In genomic region chr9:133742849-133743444, GRCh38 we compare ENCODE assay signal across 8 cellular contexts. TPM values are rescaled to one million over a fixed set of nuclear protein-coding genes. Genes with fewer than 3 reads are reported as not detected.
DNase-seq lines count a peak whose midpoint lies in the region; ATAC-seq, FAIRE-seq and TF ChIP-seq lines count a peak whose summit lies in the region.

No MANE protein-coding gene starts in this region.

- peak; percentile 86 for TF ChIP-seq CTCF in A549 (IDR thresholded peaks at IDR 0.05)
- TF ChIP-seq CTCF in parathyroid adenoma (IDR thresholded peaks at IDR 0.05), result peak; percentile 93
- TF ChIP-seq CTCF in upper lobe of left lung (IDR thresholded peaks at IDR 0.05), result peak; percentile 88 to 99 (median 94)

- no peaks in the 10 kb centered on the region for H3K79me2 ChIP-seq in parathyroid adenoma

- H3K36me3 ChIP-seq in SK-N-MC (ENCODE audit: insufficient read depth, low read length) (no peaks in the 10 kb centered on the region), parathyroid adenoma (ENCODE audit: control insufficient read depth, insufficient read depth, low read length) (no peaks in the 10 kb centered on the region), upper lobe of left lung (no peaks in the 10 kb centered on the region)

- 3% methylated on average over 8 of the region's 8 CpGs for WGBS in A549 (ENCODE audit: missing lambda C conversion rate)
- WGBS in upper lobe of left lung, 2 donors, result 21 to 24% methylated on average over 5 to 7 of the region's 8 CpGs

- H3K4me2 ChIP-seq in A549, result no peak overlapping the region
- no peak overlapping the region for H3K4me2 ChIP-seq in parathyroid adenoma (ENCODE audit: low read length)

- H3K27me3 ChIP-seq in parathyroid adenoma (ENCODE audit: control insufficient read depth, insufficient read depth, low read length) (no peaks in the 10 kb centered on the region), upper lobe of left lung (no peaks in the 10 kb centered on the region)

- TF ChIP-seq POLR2A in A549 (IDR thresholded peaks at IDR 0.05; ENCODE audit: low read length) (no peak), upper lobe of left lung (IDR thresholded peaks at IDR 0.05) (no peak)

- POLR2A ChIA-PET in A549 (lab: Yijun Ruan, JAX), result no interaction called here

- H2AFZ ChIP-seq in parathyroid adenoma, result no peak overlapping the region

- peak; percentile 86 to 96 for ATAC-seq in A549
- peak; percentile 46 for ATAC-seq in GM18519 (IDR thresholded peaks at IDR 0.05; ENCODE audit: low FRiP score, unreplicated experiment)
- ATAC-seq in upper lobe of left lung (ENCODE audit: low FRiP score in 2 of 2), result peak; percentile 81 to 86

- no peaks in the 10 kb centered on the region for H3K9me3 ChIP-seq in A549
- no peaks in the 10 kb centered on the region for H3K9me3 ChIP-seq in SK-N-MC (ENCODE audit: low read depth, low read length)
- H3K9me3 ChIP-seq in parathyroid adenoma (ENCODE audit: control insufficient read depth, low read length), result no peaks in the 10 kb centered on the region
- no peaks in the 10 kb centered on the region for H3K9me3 ChIP-seq in upper lobe of left lung

- DNase-seq in A549 (ENCODE audit: low read depth in 1 of 2, low spot score in 1 of 2) (peak; percentile 78 to 95), MV-4-11 (lab: John Stamatoyannopoulos, UW) (peak; percentile 59), SK-N-MC (ENCODE audit: low read depth, low spot score) (peak; percentile 34), glomerular endothelial cell (ENCODE audit: extremely low read depth, low read depth, low spot score) (peak; percentile 9), upper lobe of left lung (peak in 1 of 2 donors; percentile 61)
- peak; percentile 78 for DNase-seq in activated naive CD4-positive, alpha-beta T cell treated with Interleukin-2 at 50 U/mL for 16 hours

- H3K9ac ChIP-seq in SK-N-MC (ENCODE audit: insufficient read length), result no peak overlapping the region
- H3K9ac ChIP-seq in parathyroid adenoma, result no peak overlapping the region

- FAIRE-seq in A549 (lab: Jason Lieb, UNC), result peak; percentile 91

- H3K4me1 ChIP-seq in A549 (no peaks in the 10 kb centered on the region; the same call in 2 of the 3 replicates), parathyroid adenoma (no peaks in the 10 kb centered on the region), upper lobe of left lung (peaks cover 4 to 8% (median 7%) of the 10 kb centered on the region in 4 donors)

- CTCF ChIA-PET in A549 (lab: Yijun Ruan, JAX), result interaction anchor here (0.6 to 3.5 kb wide), 45 partner anchors 10 to 1447 kb away, joined by 3 to 41 read pairs (median 4); no protein-coding TSS in a partner anchor

- no peak overlapping the region for H3K27ac ChIP-seq in A549
- no peak overlapping the region for H3K27ac ChIP-seq in SK-N-MC
- no peak overlapping the region for H3K27ac ChIP-seq in parathyroid adenoma
- H3K27ac ChIP-seq in upper lobe of left lung, result peak overlapping the region in 1 of 4 donors; percentile 26

- peak; percentile 41 to 59; a peak in 3 of 5 replicates for TF ChIP-seq RAD21 in A549 (conservative IDR thresholded peaks at IDR 0.05 in 1 of 2, IDR thresholded peaks at IDR 0.05 in 1 of 2)

- H3K4me3 ChIP-seq in A549 (no peak overlapping the region), SK-N-MC (no peak overlapping the region), parathyroid adenoma (ENCODE audit: low read depth, low read length) (no peak overlapping the region), upper lobe of left lung (no peak overlapping the region)

- TF ChIP-seq EP300 in A549 (IDR thresholded peaks at IDR 0.05) (no peak), upper lobe of left lung (IDR thresholded peaks at IDR 0.05) (no peak)

TF ChIP-seq in A549, 52 proteins besides CTCF, POLR2A, EP300 and RAD21:
- TF ChIP-seq HOXB13 (CRISPR knock-in tag; IDR thresholded peaks at IDR 0.05; ENCODE audit: low read depth), result no peak
- TF ChIP-seq MAFK (IDR thresholded peaks at IDR 0.05; ENCODE audit: partially characterized antibody), result no peak
- no peak for TF ChIP-seq POLR2AphosphoS2 (conservative IDR thresholded peaks at IDR 0.05; ENCODE audit: low read length)
- TF ChIP-seq GATA3 (IDR thresholded peaks at IDR 0.05; ENCODE audit: borderline replicate concordance), result no peak
- TF ChIP-seq TFCP2L1 (CRISPR knock-in tag; IDR thresholded peaks at IDR 0.05), result no peak
- no peak for TF ChIP-seq FOXS1 (CRISPR knock-in tag; IDR thresholded peaks at IDR 0.05)
- no peak for TF ChIP-seq RNF2 (IDR thresholded peaks at IDR 0.05; ENCODE audit: borderline replicate concordance, low read depth)
- no peak for TF ChIP-seq ELK1 (IDR thresholded peaks at IDR 0.05; ENCODE audit: low read depth, low read length)
- TF ChIP-seq EHF (CRISPR knock-in tag; IDR thresholded peaks at IDR 0.05), result no peak
- no peak for TF ChIP-seq ZFP36 (IDR thresholded peaks at IDR 0.05; ENCODE audit: borderline replicate concordance, partially characterized antibody)

RNA-seq across cellular contexts. Expression of gene SARDH, which starts 4.8 kb away (rescaled TPM):
- polyA plus RNA-seq in A549 (2011; rRNA removed) (0.08 and 0.09 TPM in 2 replicates), A549 (2017; fragmentation: RNase III; extraction: RNeasy Plus Mini Kit Qiagen cat#74134 plus additional on column Dnase treatment) (0.05 TPM in 1 of 3 replicates, not detected in the others)
- polyA plus RNA-seq in A549 (2012; cell fraction: cytosol; rRNA removed), result 0.07 and 0.12 TPM in 2 replicates
- 0.12 and 0.19 TPM in 2 replicates for polyA plus RNA-seq in A549 (2012; cell fraction: nucleus; rRNA removed)
- 0.08 and 0.10 TPM in 2 replicates for polyA minus RNA-seq in A549 (2011; rRNA and poly(A)+ RNA removed)
- total RNA-seq in glomerular endothelial cell (1.3 and 3.4 TPM in 2 replicates), upper lobe of left lung (10 to 100 TPM in 2 of 6 donors, 1 to 10 TPM in 3, under 1 TPM in 1; 0.79 to 37.7 (median 4.2) TPM)
